In genomic region chr10:27240212-27240890, GRCh38 we compare ENCODE assay signal across 1 cellular context.
TF ChIP-seq lines count a peak whose summit lies in the region.

A gene with protein sequence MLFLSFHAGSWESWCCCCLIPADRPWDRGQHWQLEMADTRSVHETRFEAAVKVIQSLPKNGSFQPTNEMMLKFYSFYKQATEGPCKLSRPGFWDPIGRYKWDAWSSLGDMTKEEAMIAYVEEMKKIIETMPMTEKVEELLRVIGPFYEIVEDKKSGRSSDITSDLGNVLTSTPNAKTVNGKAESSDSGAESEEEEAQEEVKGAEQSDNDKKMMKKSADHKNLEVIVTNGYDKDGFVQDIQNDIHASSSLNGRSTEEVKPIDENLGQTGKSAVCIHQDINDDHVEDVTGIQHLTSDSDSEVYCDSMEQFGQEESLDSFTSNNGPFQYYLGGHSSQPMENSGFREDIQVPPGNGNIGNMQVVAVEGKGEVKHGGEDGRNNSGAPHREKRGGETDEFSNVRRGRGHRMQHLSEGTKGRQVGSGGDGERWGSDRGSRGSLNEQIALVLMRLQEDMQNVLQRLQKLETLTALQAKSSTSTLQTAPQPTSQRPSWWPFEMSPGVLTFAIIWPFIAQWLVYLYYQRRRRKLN (minus strand): TSS chr10:27240797. CDS start chr10:27240688, 109 bp downstream.

TF ChIP-seq in Ishikawa, 13 proteins besides CTCF, POLR2A, EP300 and RAD21 (continued from another document):
- TF ChIP-seq, protein P1, sequence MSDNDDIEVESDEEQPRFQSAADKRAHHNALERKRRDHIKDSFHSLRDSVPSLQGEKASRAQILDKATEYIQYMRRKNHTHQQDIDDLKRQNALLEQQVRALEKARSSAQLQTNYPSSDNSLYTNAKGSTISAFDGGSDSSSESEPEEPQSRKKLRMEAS (IDR thresholded peaks at IDR 0.05): peak; percentile 91
